1 cellular context compared by ENCODE assay signal in the genomic region with DNA sequence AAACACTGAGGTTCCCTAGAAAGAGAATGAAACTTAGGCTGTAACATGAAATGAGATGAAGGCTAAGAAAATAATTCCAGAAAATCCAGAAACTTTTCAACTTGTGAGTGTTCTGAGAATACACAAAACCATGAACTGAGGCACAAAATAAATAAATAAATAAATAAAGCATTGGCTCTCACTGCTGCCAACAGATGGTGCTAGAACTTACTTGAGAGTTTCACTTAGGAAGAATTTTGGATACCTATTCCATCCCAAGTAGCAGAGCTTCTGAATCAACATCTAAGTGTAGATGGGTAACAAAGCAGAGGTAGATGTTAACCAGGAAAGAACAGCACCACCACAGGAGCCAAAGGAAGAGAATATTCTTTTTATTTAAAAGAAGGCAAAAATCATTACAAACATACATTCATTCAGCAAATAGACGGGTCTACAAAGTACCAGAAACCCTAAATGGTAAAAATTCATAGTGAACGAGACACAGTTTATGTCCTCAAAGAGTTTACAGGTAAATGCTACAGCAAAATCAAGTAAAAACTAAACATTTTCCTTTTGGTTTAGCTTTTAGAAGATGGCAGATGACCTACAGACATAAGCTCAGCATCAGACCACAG.
TF ChIP-seq lines count a peak whose summit lies in the region.

No MANE protein-coding gene starts in this region.

TF ChIP-seq in GM12878, 131 proteins besides CTCF, POLR2A, EP300 and RAD21 (continued from another document):
- TF ChIP-seq, protein P1, sequence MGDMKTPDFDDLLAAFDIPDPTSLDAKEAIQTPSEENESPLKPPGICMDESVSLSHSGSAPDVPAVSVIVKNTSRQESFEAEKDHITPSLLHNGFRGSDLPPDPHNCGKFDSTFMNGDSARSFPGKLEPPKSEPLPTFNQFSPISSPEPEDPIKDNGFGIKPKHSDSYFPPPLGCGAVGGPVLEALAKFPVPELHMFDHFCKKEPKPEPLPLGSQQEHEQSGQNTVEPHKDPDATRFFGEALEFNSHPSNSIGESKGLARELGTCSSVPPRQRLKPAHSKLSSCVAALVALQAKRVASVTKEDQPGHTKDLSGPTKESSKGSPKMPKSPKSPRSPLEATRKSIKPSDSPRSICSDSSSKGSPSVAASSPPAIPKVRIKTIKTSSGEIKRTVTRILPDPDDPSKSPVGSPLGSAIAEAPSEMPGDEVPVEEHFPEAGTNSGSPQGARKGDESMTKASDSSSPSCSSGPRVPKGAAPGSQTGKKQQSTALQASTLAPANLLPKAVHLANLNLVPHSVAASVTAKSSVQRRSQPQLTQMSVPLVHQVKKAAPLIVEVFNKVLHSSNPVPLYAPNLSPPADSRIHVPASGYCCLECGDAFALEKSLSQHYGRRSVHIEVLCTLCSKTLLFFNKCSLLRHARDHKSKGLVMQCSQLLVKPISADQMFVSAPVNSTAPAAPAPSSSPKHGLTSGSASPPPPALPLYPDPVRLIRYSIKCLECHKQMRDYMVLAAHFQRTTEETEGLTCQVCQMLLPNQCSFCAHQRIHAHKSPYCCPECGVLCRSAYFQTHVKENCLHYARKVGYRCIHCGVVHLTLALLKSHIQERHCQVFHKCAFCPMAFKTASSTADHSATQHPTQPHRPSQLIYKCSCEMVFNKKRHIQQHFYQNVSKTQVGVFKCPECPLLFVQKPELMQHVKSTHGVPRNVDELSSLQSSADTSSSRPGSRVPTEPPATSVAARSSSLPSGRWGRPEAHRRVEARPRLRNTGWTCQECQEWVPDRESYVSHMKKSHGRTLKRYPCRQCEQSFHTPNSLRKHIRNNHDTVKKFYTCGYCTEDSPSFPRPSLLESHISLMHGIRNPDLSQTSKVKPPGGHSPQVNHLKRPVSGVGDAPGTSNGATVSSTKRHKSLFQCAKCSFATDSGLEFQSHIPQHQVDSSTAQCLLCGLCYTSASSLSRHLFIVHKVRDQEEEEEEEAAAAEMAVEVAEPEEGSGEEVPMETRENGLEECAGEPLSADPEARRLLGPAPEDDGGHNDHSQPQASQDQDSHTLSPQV (IDR thresholded peaks at IDR 0.05) = no peak
- TF ChIP-seq IKZF2 (IDR thresholded peaks at IDR 0.05) = no peak
- TF ChIP-seq DPF2 (IDR thresholded peaks at IDR 0.05) = no peak
- no peak for TF ChIP-seq TBL1XR1 (IDR thresholded peaks at IDR 0.05; ENCODE audit: low read depth, low read length)
- no peak for TF ChIP-seq IRF4 (IDR thresholded peaks at IDR 0.05; ENCODE audit: low read depth, low read length)
- TF ChIP-seq IKZF1 (conservative IDR thresholded peaks at IDR 0.05) = no peak
- TF ChIP-seq, protein P2, sequence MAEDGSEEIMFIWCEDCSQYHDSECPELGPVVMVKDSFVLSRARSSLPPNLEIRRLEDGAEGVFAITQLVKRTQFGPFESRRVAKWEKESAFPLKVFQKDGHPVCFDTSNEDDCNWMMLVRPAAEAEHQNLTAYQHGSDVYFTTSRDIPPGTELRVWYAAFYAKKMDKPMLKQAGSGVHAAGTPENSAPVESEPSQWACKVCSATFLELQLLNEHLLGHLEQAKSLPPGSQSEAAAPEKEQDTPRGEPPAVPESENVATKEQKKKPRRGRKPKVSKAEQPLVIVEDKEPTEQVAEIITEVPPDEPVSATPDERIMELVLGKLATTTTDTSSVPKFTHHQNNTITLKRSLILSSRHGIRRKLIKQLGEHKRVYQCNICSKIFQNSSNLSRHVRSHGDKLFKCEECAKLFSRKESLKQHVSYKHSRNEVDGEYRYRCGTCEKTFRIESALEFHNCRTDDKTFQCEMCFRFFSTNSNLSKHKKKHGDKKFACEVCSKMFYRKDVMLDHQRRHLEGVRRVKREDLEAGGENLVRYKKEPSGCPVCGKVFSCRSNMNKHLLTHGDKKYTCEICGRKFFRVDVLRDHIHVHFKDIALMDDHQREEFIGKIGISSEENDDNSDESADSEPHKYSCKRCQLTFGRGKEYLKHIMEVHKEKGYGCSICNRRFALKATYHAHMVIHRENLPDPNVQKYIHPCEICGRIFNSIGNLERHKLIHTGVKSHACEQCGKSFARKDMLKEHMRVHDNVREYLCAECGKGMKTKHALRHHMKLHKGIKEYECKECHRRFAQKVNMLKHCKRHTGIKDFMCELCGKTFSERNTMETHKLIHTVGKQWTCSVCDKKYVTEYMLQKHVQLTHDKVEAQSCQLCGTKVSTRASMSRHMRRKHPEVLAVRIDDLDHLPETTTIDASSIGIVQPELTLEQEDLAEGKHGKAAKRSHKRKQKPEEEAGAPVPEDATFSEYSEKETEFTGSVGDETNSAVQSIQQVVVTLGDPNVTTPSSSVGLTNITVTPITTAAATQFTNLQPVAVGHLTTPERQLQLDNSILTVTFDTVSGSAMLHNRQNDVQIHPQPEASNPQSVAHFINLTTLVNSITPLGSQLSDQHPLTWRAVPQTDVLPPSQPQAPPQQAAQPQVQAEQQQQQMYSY (CRISPR knock-in tag; IDR thresholded peaks at IDR 0.05) = no peak
- TF ChIP-seq MEF2B (IDR thresholded peaks at IDR 0.05; ENCODE audit: partially characterized antibody, poor library complexity, severe bottlenecking) = no peak
